ENCODE assay signal across 24 cellular contexts in genomic region chr11:115322553-115323203, GRCh38.
"Had no signal": no experiment of that assay in that cellular context is flagged by ENCODE, and none has a peak within 500 bp of the region (broad histone marks: within the 10 kb centered on the region; RNA-seq: fewer than 3 reads in every experiment).

No MANE protein-coding gene starts in this region.

- H3K9me3 ChIP-seq: heart right ventricle, prostate gland, spleen, tibial artery, upper lobe of left lung, uterus had no signal

- H3K27ac ChIP-seq: heart right ventricle, parathyroid adenoma, prostate gland, spleen, tibial artery, upper lobe of left lung, uterus had no signal

- H3K9me3 Mint-ChIP-seq: naive thymus-derived CD4-positive, alpha-beta T cell; nephron progenitor cell; stimulated activated memory B cell treated with anti-CD40 and anti-IgM and Interleukin-4, amounts not matched to agents 10 μg/mL and 1 μg/mL and 100 μg/mL, for 72 hours; stimulated activated naive CD8-positive, alpha-beta T cell treated with anti-CD3 and anti-CD28 coated beads, Interleukin-15, Interleukin-2, amounts not matched to agents 100 ng/mL and 50 ng/mL, for 24 hours had no signal

- DNase-seq: effector memory CD4-positive, alpha-beta T cell; heart right ventricle; hypothalamus; islet precursor cell; mammary epithelial cell; naive thymus-derived CD4-positive, alpha-beta T cell; nephron progenitor cell; retina; spleen; stimulated activated CD4-positive, alpha-beta T cell treated with anti-CD3 and anti-CD28 coated beads, Interleukin-15, amount 100 ng/mL, for 24 hours; stimulated activated CD4-positive, alpha-beta T cell treated with anti-CD3 and anti-CD28 coated beads, Interleukin-1b, Interleukin-23, amount 100 ng/mL, for 48 hours; stimulated activated CD4-positive, alpha-beta T cell treated with anti-CD3 and anti-CD28 coated beads, Interleukin-4, amount 100 ng/mL, for 24 hours; tibial artery; upper lobe of left lung; uterus had no signal

- H3K27me3 ChIP-seq: heart right ventricle, tibial artery, upper lobe of left lung, uterus had no signal

- H3K36me3 Mint-ChIP-seq: naive thymus-derived CD4-positive, alpha-beta T cell; stimulated activated memory B cell treated with anti-CD40 and anti-IgM and Interleukin-4, amounts not matched to agents 10 μg/mL and 1 μg/mL and 100 μg/mL, for 72 hours had no signal

- H3K27me3 Mint-ChIP-seq: stimulated activated memory B cell treated with anti-CD40 and anti-IgM and Interleukin-4, amounts not matched to agents 10 μg/mL and 1 μg/mL and 100 μg/mL, for 72 hours had no signal

- H3K4me3 ChIP-seq: heart right ventricle, prostate gland, spleen, tibial artery, upper lobe of left lung, uterus had no signal

- FAIRE-seq: endometrium, frontal cortex had no signal

- H3K4me3 Mint-ChIP-seq: naive thymus-derived CD4-positive, alpha-beta T cell; nephron progenitor cell; stimulated activated memory B cell treated with anti-CD40 and anti-IgM and Interleukin-4, amounts not matched to agents 10 μg/mL and 1 μg/mL and 100 μg/mL, for 72 hours; stimulated activated naive CD8-positive, alpha-beta T cell treated with anti-CD3 and anti-CD28 coated beads, Interleukin-15, Interleukin-2, amounts not matched to agents 100 ng/mL and 50 ng/mL, for 24 hours had no signal

- ATAC-seq: esophagus mucosa; heart right ventricle; left lobe of liver; naive thymus-derived CD4-positive, alpha-beta T cell; sciatic nerve; stimulated activated memory B cell treated with anti-CD40 and anti-IgM and Interleukin-4, amounts not matched to agents 10 μg/mL and 1 μg/mL and 100 μg/mL, for 72 hours had no signal

- H3K27ac Mint-ChIP-seq: naive thymus-derived CD4-positive, alpha-beta T cell; nephron progenitor cell; stimulated activated memory B cell treated with anti-CD40 and anti-IgM and Interleukin-4, amounts not matched to agents 10 μg/mL and 1 μg/mL and 100 μg/mL, for 72 hours; stimulated activated naive CD8-positive, alpha-beta T cell treated with anti-CD3 and anti-CD28 coated beads, Interleukin-15, Interleukin-2, amounts not matched to agents 100 ng/mL and 50 ng/mL, for 24 hours had no signal

- H3K4me1 ChIP-seq: parathyroid adenoma, prostate gland, uterus had no signal
